10 cellular contexts compared by ENCODE assay signal in genomic region chr1:215569987-215570824, GRCh38. TPM values are rescaled to one million over a fixed set of nuclear protein-coding genes. Genes with fewer than 3 reads are reported as not detected.
DNase-seq lines count a peak whose midpoint lies in the region; ATAC-seq and TF ChIP-seq lines count a peak whose summit lies in the region.
"Had no signal": no experiment of that assay in that cellular context is flagged by ENCODE, and none has a peak within 500 bp of the region (broad histone marks: within the 10 kb centered on the region; RNA-seq: fewer than 3 reads in every experiment).

No MANE protein-coding gene starts in this region.

- no peak for TF ChIP-seq CTCF in body of pancreas (IDR thresholded peaks at IDR 0.05)
- TF ChIP-seq CTCF in mucosa of descending colon (IDR thresholded peaks at IDR 0.05), result no peak
- TF ChIP-seq CTCF in right atrium auricular region (IDR thresholded peaks at IDR 0.05), result no peak

- H3K4me2 ChIP-seq in BLaER1 treated with 17β-estradiol and CSF1 and Interleukin-3, amounts not matched to agents 10 nM and 100 nM, result peak overlapping the region; percentile 71 to 90 (median 83); a peak in 21 of 22 replicates

- intact Hi-C loops in body of pancreas (cut with DNase I) (no loop called here), mucosa of descending colon (cut with DNase I, micrococcal nuclease) (no loop called here)

- 14 to 18% methylated on average over 3 of the region's 3 CpGs for WGBS in body of pancreas, 2 donors

- TF ChIP-seq POLR2A in body of pancreas (IDR thresholded peaks at IDR 0.05), result peak in 1 of 3 donors; percentile 28

- peaks cover 21 to 68% (median 48%) of the 10 kb centered on the region in 11 experiments; a peak in 21 of 22 replicates for H4K20me1 ChIP-seq in BLaER1 treated with 17β-estradiol and CSF1 and Interleukin-3, amounts not matched to agents 10 nM and 100 nM

- H3K9me3 ChIP-seq in BLaER1 treated with 17β-estradiol and CSF1 and Interleukin-3, amounts not matched to agents 10 nM and 100 nM (replicated peaks in 1 of 11), result no peaks in the 10 kb centered on the region
- H3K9me3 ChIP-seq in HUES6 (ENCODE audit: control insufficient read depth, insufficient read depth, low read depth, low read length) (no peaks in the 10 kb centered on the region), body of pancreas (no peaks in the 10 kb centered on the region), mucosa of descending colon (no peaks in the 10 kb centered on the region), right atrium auricular region (no peaks in the 10 kb centered on the region)

- H3K4me1 ChIP-seq in BLaER1 treated with 17β-estradiol and CSF1 and Interleukin-3, amounts not matched to agents 10 nM and 100 nM, result peaks cover 27 to 56% (median 33%) of the 10 kb centered on the region in 10 experiments
- H3K4me1 ChIP-seq in HUES6 (ENCODE audit: control insufficient read depth, insufficient read depth, low read length) (0 out of 2 replicates have a peak, but pooled peaks cover 8% of the 10 kb centered on the region), body of pancreas (peaks cover 45% of the 10 kb centered on the region), mucosa of descending colon (ENCODE audit: low read depth) (peaks cover 19% of the 10 kb centered on the region), right atrium auricular region (peaks cover 0 to 46% of the 10 kb centered on the region in 2 donors)

- H3K4me3 ChIP-seq in BLaER1 treated with 17β-estradiol and CSF1 and Interleukin-3, amounts not matched to agents 10 nM and 100 nM, result no peak overlapping the region
- 0 out of 2 replicates have a peak overlapping the region, but pooled peaks have one; percentile 93 for H3K4me3 ChIP-seq in HUES6 (ENCODE audit: low read depth, low read length)
- H3K4me3 ChIP-seq in body of pancreas, result no peak overlapping the region
- H3K4me3 ChIP-seq in mucosa of descending colon, result no peak overlapping the region
- H3K4me3 ChIP-seq in right atrium auricular region, result peak overlapping the region in 1 of 2 donors; percentile 73

- peak; percentile 27 for ATAC-seq in body of pancreas
- ATAC-seq in mucosa of descending colon, result peak; percentile 25
- no peak for ATAC-seq in HG03521 (IDR thresholded peaks at IDR 0.05; ENCODE audit: unreplicated experiment)
- ATAC-seq: T-helper 17 cell had no signal

- peak overlapping the region in 1 of 11 experiments; percentile 21; a peak in 1 of 22 replicates for H3K9ac ChIP-seq in BLaER1 treated with 17β-estradiol and CSF1 and Interleukin-3, amounts not matched to agents 10 nM and 100 nM
- no peak overlapping the region for H3K9ac ChIP-seq in HUES6 (ENCODE audit: low read length)

- no peaks in the 10 kb centered on the region for H3K27me3 ChIP-seq in BLaER1 treated with 17β-estradiol and CSF1 and Interleukin-3, amounts not matched to agents 10 nM and 100 nM
- H3K27me3 ChIP-seq in HUES6 (ENCODE audit: control insufficient read depth, insufficient read depth, low read length) (no peaks in the 10 kb centered on the region), body of pancreas (no peaks in the 10 kb centered on the region), right atrium auricular region (no peaks in the 10 kb centered on the region)

- peaks cover 5 to 10% (median 9%) of the 10 kb centered on the region in 11 experiments; a peak in 14 of 22 replicates for H3K36me3 ChIP-seq in BLaER1 treated with 17β-estradiol and CSF1 and Interleukin-3, amounts not matched to agents 10 nM and 100 nM
- H3K36me3 ChIP-seq in HUES6 (ENCODE audit: control insufficient read depth, insufficient read depth, low read length) (no peaks in the 10 kb centered on the region; the same call in 1 of the 2 replicates), body of pancreas (replicated peaks in 1 of 2; ENCODE audit: insufficient read depth in 1 of 2, low read depth in 2 of 2) (peaks cover 0 to 8% of the 10 kb centered on the region in 2 donors), mucosa of descending colon (ENCODE audit: low read depth) (no peaks in the 10 kb centered on the region), right atrium auricular region (no peaks in the 10 kb centered on the region)

- no peak overlapping the region for H3K27ac ChIP-seq in BLaER1 treated with 17β-estradiol and CSF1 and Interleukin-3, amounts not matched to agents 10 nM and 100 nM
- H3K27ac ChIP-seq in HUES6 (ENCODE audit: low read depth, low read length), result no peak overlapping the region
- H3K27ac ChIP-seq in body of pancreas, result peak overlapping the region in 3 of 4 donors; percentile 93 to 98 (median 97)
- H3K27ac ChIP-seq in right atrium auricular region, result peak overlapping the region in 1 of 2 donors; percentile 96

- no peak for DNase-seq in body of pancreas
- no peak for DNase-seq in mucosa of descending colon
- DNase-seq in NCI-H2081 treated with DMSO at 0.1 percent for 48 hours (lab: John Stamatoyannopoulos, UW), result no peak
- no peak for DNase-seq in right atrium auricular region (ENCODE audit: low spot score)
- DNase-seq in NCI-H524 treated with DMSO at 0.1 percent for 48 hours (lab: John Stamatoyannopoulos, UW), result no peak
- DNase-seq: activated effector memory CD4-positive, alpha-beta T cell treated with anti-CD3 and anti-CD28 coated beads, Interleukin-2, amount 50 U/mL, for 16 hours; T-helper 17 cell had no signal

RNA-seq across cellular contexts. Expression of gene KCTD3, which starts 3.1 kb away (rescaled TPM):
- total RNA-seq in body of pancreas, result 10 to 100 TPM; 31.6 to 38.7 TPM
- 10 to 100 TPM; 42.2 to 73.5 (median 43.1) TPM for total RNA-seq in mucosa of descending colon
- total RNA-seq in right atrium auricular region, result 10 to 100 TPM; 12.5 to 14.3 TPM

Comparison
In these comparisons a context has a peak if more than half of its experiments do, and no peak if none do; other contexts are left out.
1. H3K27ac ChIP-seq: peak in body of pancreas (3 of 4); none in BLaER1 treated with 17β-estradiol and CSF1 and Interleukin-3, amounts not matched to agents 10 nM and 100 nM (0 of 11) and HUES6 (single experiment).